ENCODE assay signal across 30 cellular contexts in genomic region chr12:31274520-31275300, GRCh38. TPM values are rescaled to one million over a fixed set of nuclear protein-coding genes. Genes with fewer than 3 reads are reported as not detected.
DNase-seq lines count a peak whose midpoint lies in the region; ATAC-seq, FAIRE-seq and TF ChIP-seq lines count a peak whose summit lies in the region.
"Had no signal": no experiment of that assay in that cellular context is flagged by ENCODE, and none has a peak within 500 bp of the region (broad histone marks: within the 10 kb centered on the region; RNA-seq: fewer than 3 reads in every experiment).

No MANE protein-coding gene starts in this region.

- H3K9me3 ChIP-seq in breast epithelium: no peaks in the 10 kb centered on the region
- H3K9me3 ChIP-seq in GM12878 (replicated peaks; ENCODE audit: control insufficient read depth, insufficient read depth, low read length): no peaks in the 10 kb centered on the region
- no peaks in the 10 kb centered on the region for H3K9me3 ChIP-seq in naive thymus-derived CD4-positive, alpha-beta T cell (ENCODE audit: control insufficient read depth in 2 of 3, low read length in 3 of 3)
- H3K9me3 ChIP-seq in smooth muscle cell (replicated peaks; ENCODE audit: low read depth): no peaks in the 10 kb centered on the region
- H3K9me3 ChIP-seq: esophagus muscularis mucosa, tibial nerve had no signal

- no peaks in the 10 kb centered on the region for H3K4me1 Mint-ChIP-seq in MCF 10A (ENCODE audit: insufficient read depth, unreplicated experiment)
- peaks cover 0 to 7% (median 0%) of the 10 kb centered on the region in 7 donors for H3K4me1 Mint-ChIP-seq in naive thymus-derived CD4-positive, alpha-beta T cell

- ATAC-seq in GM12878: no peak
- no peak for ATAC-seq in naive thymus-derived CD4-positive, alpha-beta T cell
- ATAC-seq: effector memory CD8-positive, alpha-beta T cell had no signal

- TF ChIP-seq RAD21 in GM12878 (IDR thresholded peaks at IDR 0.05; ENCODE audit: insufficient read depth, low read depth, low read length): no peak

- no peaks in the 10 kb centered on the region for H3K9me3 Mint-ChIP-seq in MCF 10A (ENCODE audit: unreplicated experiment)
- H3K9me3 Mint-ChIP-seq in naive thymus-derived CD4-positive, alpha-beta T cell: no peaks in the 10 kb centered on the region
- H3K9me3 Mint-ChIP-seq: effector memory CD8-positive, alpha-beta T cell had no signal

- H3K36me3 Mint-ChIP-seq in MCF 10A (ENCODE audit: insufficient read depth, unreplicated experiment): peaks cover 67% of the 10 kb centered on the region
- peaks cover 0 to 32% (median 21%) of the 10 kb centered on the region in 5 donors for H3K36me3 Mint-ChIP-seq in naive thymus-derived CD4-positive, alpha-beta T cell

- H2AFZ ChIP-seq in GM12878 (ENCODE audit: control insufficient read depth, low read depth, low read length) (no peak overlapping the region), smooth muscle cell (ENCODE audit: low read depth) (no peak overlapping the region)

- H3K4me2 ChIP-seq in GM12878 (ENCODE audit: control insufficient read depth, insufficient read depth) (no peak overlapping the region), smooth muscle cell (no peak overlapping the region)

- H3K27ac Mint-ChIP-seq in MCF 10A (ENCODE audit: low read depth, unreplicated experiment): no peak overlapping the region
- peak overlapping the region in 5 of 9 donors; percentile 25 to 88 (median 51) for H3K27ac Mint-ChIP-seq in naive thymus-derived CD4-positive, alpha-beta T cell

- CTCF ChIA-PET in MCF 10A (lab: Yijun Ruan, JAX) (interaction anchor here (0.5 to 4.5 kb wide), 13 partner anchors 9 to 1645 kb away, joined by 3 to 31 read pairs (median 3); no protein-coding TSS in a partner anchor), GM12878 (lab: Yijun Ruan, JAX) (interaction anchor here (1.0 kb wide), 2 partner anchors 23 to 427 kb away, joined by 3 read pairs; no protein-coding TSS in a partner anchor)
- CTCF ChIA-PET in naive thymus-derived CD4-positive, alpha-beta T cell (lab: Charles Lee): interaction anchor here (0.6 to 1.2 kb wide), 3 partner anchors 12 to 82 kb away, joined by 3 to 5 read pairs (median 3); no protein-coding TSS in a partner anchor

- H3K4me3 Mint-ChIP-seq in MCF 10A (ENCODE audit: unreplicated experiment): no peak overlapping the region
- no peak overlapping the region for H3K4me3 Mint-ChIP-seq in naive thymus-derived CD4-positive, alpha-beta T cell
- H3K4me3 Mint-ChIP-seq: effector memory CD8-positive, alpha-beta T cell had no signal

- H3K4me1 ChIP-seq in breast epithelium (no peaks in the 10 kb centered on the region), GM12878 (ENCODE audit: control insufficient read depth, insufficient read depth, low read length) (no peaks in the 10 kb centered on the region), smooth muscle cell (ENCODE audit: low read depth) (peaks cover 14% of the 10 kb centered on the region)
- H3K4me1 ChIP-seq in naive thymus-derived CD4-positive, alpha-beta T cell (ENCODE audit: control insufficient read depth in 2 of 2, insufficient read depth in 2 of 2, low read length in 2 of 2): no peaks in the 10 kb centered on the region
- H3K4me1 ChIP-seq: tibial nerve had no signal

- TF ChIP-seq EP300 in GM12878 (IDR thresholded peaks at IDR 0.05; ENCODE audit: borderline replicate concordance in 1 of 2, control insufficient read depth in 1 of 2, low read depth in 2 of 2, low read length in 2 of 2): no peak

- TF ChIP-seq CTCF in MCF 10A (IDR thresholded peaks at IDR 0.05; ENCODE audit: unreplicated experiment): no peak
- TF ChIP-seq CTCF in breast epithelium (IDR thresholded peaks at IDR 0.05): no peak
- TF ChIP-seq CTCF in GM12878 (IDR thresholded peaks at IDR 0.05 in 2 of 3, conservative IDR thresholded peaks at IDR 0.05 in 1 of 3; ENCODE audit: control insufficient read depth in 2 of 3, extremely low read depth in 1 of 3, insufficient read depth in 1 of 3, low read depth in 3 of 3, low read length in 3 of 3): no peak
- no peak for TF ChIP-seq CTCF in smooth muscle cell (IDR thresholded peaks at IDR 0.05; ENCODE audit: borderline replicate concordance, insufficient read depth, poor library complexity, severe bottlenecking)

- no peaks in the 10 kb centered on the region for H3K27me3 Mint-ChIP-seq in MCF 10A (ENCODE audit: insufficient read depth, unreplicated experiment)
- no peaks in the 10 kb centered on the region for H3K27me3 Mint-ChIP-seq in naive thymus-derived CD4-positive, alpha-beta T cell
- H3K27me3 Mint-ChIP-seq: effector memory CD8-positive, alpha-beta T cell had no signal

- H3K4me3 ChIP-seq in breast epithelium (no peak overlapping the region), GM12878 (no peak overlapping the region), smooth muscle cell (no peak overlapping the region)
- H3K4me3 ChIP-seq in naive thymus-derived CD4-positive, alpha-beta T cell (ENCODE audit: low read length): no peak overlapping the region
- H3K4me3 ChIP-seq: coronary artery, esophagus muscularis mucosa, skin epidermis, tibial nerve had no signal

- H3K79me2 ChIP-seq in GM12878 (ENCODE audit: control insufficient read depth, insufficient read depth, low read length): no peaks in the 10 kb centered on the region
- H3K79me2 ChIP-seq in smooth muscle cell (ENCODE audit: low read depth): no peaks in the 10 kb centered on the region

- TF ChIP-seq POLR2A in breast epithelium (IDR thresholded peaks at IDR 0.05) (no peak), GM12878 (IDR thresholded peaks at IDR 0.05; ENCODE audit: low read depth, low read length) (no peak)

- WGBS in GM12878 (ENCODE audit: insufficient coverage, insufficient replicate concordance, low lambda C conversion rate, missing lambda C conversion rate): 100% methylated on average over 2 of the region's 2 CpGs
- WGBS in smooth muscle cell (ENCODE audit: low lambda C conversion rate): 96% methylated on average over 2 of the region's 2 CpGs

- peak; percentile 6 for DNase-seq in MCF 10A (ENCODE audit: unreplicated experiment)
- DNase-seq in breast epithelium (ENCODE audit: low spot score in 2 of 2): no peak
- DNase-seq in GM12878 (ENCODE audit: low read depth, low spot score): no peak
- no peak for DNase-seq in naive thymus-derived CD4-positive, alpha-beta T cell
- no peak for DNase-seq in T1000 (lab: John Stamatoyannopoulos, UW)
- DNase-seq in smooth muscle cell (lab: John Stamatoyannopoulos, UW; ENCODE audit: unreplicated experiment): no peak
- DNase-seq in posterior cingulate gyrus: no peak
- DNase-seq: ACHN; activated CD4-positive, alpha-beta T cell treated with anti-CD3 and anti-CD28 coated beads, Interleukin-2, amount 50 U/mL, for 4 hours; activated CD8-positive, alpha-beta memory T cell treated with anti-CD3 and anti-CD28 coated beads, Interleukin-2, amount 50 U/mL, for 4 hours; activated gamma-delta T cell; aorta; DMS53; effector memory CD8-positive, alpha-beta T cell; H7; KBM-7; MM.1S; NCI-H2029 treated with DMSO at 0.1 percent for 48 hours; NCI-H226; NCI-H69; SHP77; stimulated activated CD4-positive, alpha-beta T cell treated with anti-CD3 and anti-CD28 coated beads, Interleukin-1b, Interleukin-23, amount 100 ng/mL, for 48 hours; stimulated activated CD8-positive, alpha-beta memory T cell treated with anti-CD3 and anti-CD28 coated beads, Interleukin-4, amount 100 ng/mL, for 48 hours; T-helper 9 cell; WERI-Rb-1 had no signal

- no peaks in the 10 kb centered on the region for H3K27me3 ChIP-seq in breast epithelium
- H3K27me3 ChIP-seq in GM12878 (replicated peaks in 1 of 2; ENCODE audit: control insufficient read depth in 2 of 2, insufficient read depth in 2 of 2, low read length in 1 of 2): no peaks in the 10 kb centered on the region
- H3K27me3 ChIP-seq in naive thymus-derived CD4-positive, alpha-beta T cell (ENCODE audit: control insufficient read depth in 2 of 2, insufficient read depth in 2 of 2, low read length in 2 of 2): no peaks in the 10 kb centered on the region
- H3K27me3 ChIP-seq in smooth muscle cell (ENCODE audit: low read depth): no peaks in the 10 kb centered on the region
- H3K27me3 ChIP-seq: esophagus muscularis mucosa, tibial nerve had no signal

- BruUV-seq in MCF 10A (replicated peaks; lab: Mats Ljungman, UMichigan) (no TSS peak), GM12878 (replicated peaks; lab: Mats Ljungman, UMichigan) (TSS peak; percentile 18)

- H4K20me1 ChIP-seq in GM12878 (ENCODE audit: control insufficient read depth, insufficient read depth): no peaks in the 10 kb centered on the region
- H4K20me1 ChIP-seq in smooth muscle cell (ENCODE audit: low read depth): peaks cover 2% of the 10 kb centered on the region

- POLR2A ChIA-PET in MCF 10A (lab: Yijun Ruan, JAX) (interaction anchor here (0.7 kb wide), 1 partner anchor 49 kb away, joined by 4 read pairs; no protein-coding TSS in a partner anchor), GM12878 (lab: Charles Lee) (no interaction called here)
- POLR2A ChIA-PET in naive thymus-derived CD4-positive, alpha-beta T cell (lab: Charles Lee): no interaction called here

- SMC1A ChIA-PET in GM12878 (lab: Charles Lee; ENCODE audit: uncharacterized antibody, unreplicated experiment): interaction anchor here (0.8 to 1.3 kb wide), 6 partner anchors 20 to 424 kb away, joined by 3 to 4 read pairs (median 3); no protein-coding TSS in a partner anchor

- in situ Hi-C loops in GM12878 (cut with MboI): no loop called here

- no peak for FAIRE-seq in GM12878 (lab: Jason Lieb, UNC)
- FAIRE-seq: G401.6 had no signal

- RAD21 ChIA-PET in GM12878 (lab: Charles Lee; ENCODE audit: unreplicated experiment): interaction anchor here (1.4 kb wide), 1 partner anchor 88 kb away, joined by 5 read pairs; no protein-coding TSS in a partner anchor

- no peak overlapping the region for H3K9ac ChIP-seq in GM12878 (ENCODE audit: control insufficient read depth, insufficient read depth, low read length)
- H3K9ac ChIP-seq in smooth muscle cell (ENCODE audit: low read depth): no peak overlapping the region

- intact Hi-C loops in MCF 10A (cut with micrococcal nuclease) (loop anchor here (10.0 kb wide), 1 partner anchor 100 kb away; no protein-coding TSS in a partner anchor), breast epithelium (cut with DNase I; ENCODE audit: low total_unique reads) (no loop called here), GM12878 (cut with micrococcal nuclease; ENCODE audit: unreplicated experiment) (no loop called here), posterior cingulate gyrus (cut with DNase I) (no loop called here)
- intact Hi-C loops in naive thymus-derived CD4-positive, alpha-beta T cell (cut with micrococcal nuclease): loop anchor here (5.0 kb wide), 2 partner anchors 48 to 88 kb away; no protein-coding TSS in a partner anchor

- no peak overlapping the region for H3K27ac ChIP-seq in breast epithelium
- no peak overlapping the region for H3K27ac ChIP-seq in GM12878 (ENCODE audit: control insufficient read depth, insufficient read depth)
- H3K27ac ChIP-seq in naive thymus-derived CD4-positive, alpha-beta T cell (ENCODE audit: low read depth, low read length): no peak overlapping the region
- no peak overlapping the region for H3K27ac ChIP-seq in smooth muscle cell (ENCODE audit: low read depth)
- H3K27ac ChIP-seq: coronary artery, esophagus muscularis mucosa, skin epidermis, tibial nerve, WERI-Rb-1 had no signal

- no peaks in the 10 kb centered on the region for H3F3A ChIP-seq in smooth muscle cell (ENCODE audit: low read depth)

- no peaks in the 10 kb centered on the region for H3K36me3 ChIP-seq in breast epithelium
- peaks cover 0 to 3% of the 10 kb centered on the region in 2 experiments; a peak in 2 of 4 replicates for H3K36me3 ChIP-seq in GM12878 (ENCODE audit: control insufficient read depth in 2 of 2, insufficient read depth in 2 of 2, low read length in 1 of 2)
- H3K36me3 ChIP-seq in naive thymus-derived CD4-positive, alpha-beta T cell (ENCODE audit: control insufficient read depth in 2 of 3, insufficient read depth in 3 of 3, low read length in 3 of 3): peaks cover 0 to 12% (median 0%) of the 10 kb centered on the region in 3 experiments
- H3K36me3 ChIP-seq in smooth muscle cell (ENCODE audit: low read depth): no peaks in the 10 kb centered on the region

RNA-seq across cellular contexts. Expression of gene SINHCAF, which starts 51.2 kb away (rescaled TPM):
- 100 and 139 TPM in 2 replicates for total RNA-seq in MCF 10A (2022)
- total RNA-seq in breast epithelium: 10 to 100 TPM; 11.8 to 76.5 (median 54.7) TPM
- 114 and 132 TPM in 2 replicates for total RNA-seq in GM12878 (2013; cell fraction: nucleolus; rRNA removed)
- total RNA-seq in GM12878 (2014; rRNA removed): 71.8 and 93.4 TPM in 2 replicates
- 92.3 and 100 TPM in 2 replicates for total RNA-seq in GM12878 (2014; rRNA removed; fragmentation: Illumina TruSeq; extraction: Trizol)
- 88.4 and 106 TPM in 2 replicates for total RNA-seq in GM12878 (2021)
- 21.2 TPM for polyA plus RNA-seq in GM12878 (2011; ENCODE audit: low read depth)
- polyA plus RNA-seq in GM12878 (2011; rRNA removed): 102 and 213 TPM in 2 replicates
- 36.0 and 65.4 TPM in 2 replicates for polyA plus RNA-seq in GM12878 (2011; cell fraction: cytosol; rRNA removed)
- polyA plus RNA-seq in GM12878 (2011; cell fraction: nucleus; rRNA removed): 31.6 and 39.1 TPM in 2 replicates
- polyA plus RNA-seq in GM12878 (2012): 38.5 and 54.6 TPM in 2 replicates
- 156 and 217 TPM in 2 replicates for polyA plus RNA-seq in GM12878 (2014; fragmentation: Illumina TruSeq; extraction: Trizol)
- 100 to 1,000 TPM; 110 to 139 TPM for polyA plus RNA-seq in GM12878 (2014; fragmentation: Nextera tagmentation; extraction: Ambion mirVana)
- 45.7 and 60.4 TPM in 2 replicates for polyA plus RNA-seq in GM12878 (2014; rRNA removed)
- 10 to 100 TPM; 67.7 to 84.4 TPM for polyA plus RNA-seq in GM12878 (2016; fragmentation: Nextera tagmentation; extraction: Ambion mirVana)
- 50.1 and 60.6 TPM in 2 replicates for polyA minus RNA-seq in GM12878 (2011; rRNA and poly(A)+ RNA removed)
- 42.1 and 42.6 TPM in 2 replicates for polyA minus RNA-seq in GM12878 (2011; cell fraction: cytosol; rRNA and poly(A)+ RNA removed)
- polyA minus RNA-seq in GM12878 (2011; cell fraction: nucleus; rRNA and poly(A)+ RNA removed): 32.6 and 48.8 TPM in 2 replicates
- 100 to 1,000 TPM in 1 of 5 experiments, 10 to 100 TPM in 4; 80.5 to 114 (median 90.8) TPM for total RNA-seq in naive thymus-derived CD4-positive, alpha-beta T cell
- 100 to 1,000 TPM in 1 of 2 donors, 10 to 100 TPM in 1; 47.9 to 101 TPM for polyA plus RNA-seq in naive thymus-derived CD4-positive, alpha-beta T cell
- total RNA-seq in smooth muscle cell: 101 and 103 TPM in 2 replicates
- polyA plus RNA-seq in smooth muscle cell: 41.6 and 49.2 TPM in 2 replicates

Comparison
In these comparisons a context has a peak if more than half of its experiments do, and no peak if none do; other contexts are left out.
1. intact Hi-C loops: an anchor here in MCF 10A (10.0 kb wide) and naive thymus-derived CD4-positive, alpha-beta T cell (5.0 kb wide); none called in breast epithelium, GM12878 and posterior cingulate gyrus.